In genomic region chr9:108463927-108464606, GRCh38 we compare ENCODE assay signal across 12 cellular contexts.
"Had no signal": no experiment of that assay in that cellular context is flagged by ENCODE, and none has a peak within 500 bp of the region (broad histone marks: within the 10 kb centered on the region; RNA-seq: fewer than 3 reads in every experiment).

No MANE protein-coding gene starts in this region.

- H3K4me3 ChIP-seq: gastrocnemius medialis, tibial nerve had no signal

- DNase-seq: activated CD4-positive, alpha-beta T cell treated with anti-CD3 and anti-CD28 coated beads, Interleukin-2, amount 10 ng/mL, durations not matched to agents 7 days and 5 days; activated CD4-positive, CD25-positive, alpha-beta regulatory T cell; activated CD8-positive, alpha-beta memory T cell treated with anti-CD3 and anti-CD28 coated beads for 24 hours; activated naive CD4-positive, alpha-beta T cell treated with anti-CD3 and anti-CD28 coated beads for 36 hours; effector memory CD8-positive, alpha-beta T cell; gastrocnemius medialis; naive B cell; T-helper 2 cell had no signal

- H3K4me3 Mint-ChIP-seq: activated CD4-positive, alpha-beta T cell treated with anti-CD3 and anti-CD28 coated beads, Interleukin-2, amount 10 ng/mL, durations not matched to agents 7 days and 5 days; activated naive CD4-positive, alpha-beta T cell treated with anti-CD3 and anti-CD28 coated beads for 36 hours; brain; effector memory CD8-positive, alpha-beta T cell; mesothelial cell of epicardium; naive B cell; stimulated activated effector memory CD8-positive, alpha-beta T cell treated with anti-CD3 and anti-CD28 coated beads, Interleukin-12 subunit alpha, Interleukin-12 subunit beta, amount 100 ng/mL, for 72 hours had no signal

- ATAC-seq: effector memory CD8-positive, alpha-beta T cell; gastrocnemius medialis; stimulated activated effector memory CD8-positive, alpha-beta T cell treated with anti-CD3 and anti-CD28 coated beads, Interleukin-12 subunit alpha, Interleukin-12 subunit beta, amount 100 ng/mL, for 72 hours had no signal

- H3K27me3 ChIP-seq: gastrocnemius medialis, tibial nerve had no signal

- H3K36me3 ChIP-seq: gastrocnemius medialis, tibial nerve had no signal

- H3K27ac Mint-ChIP-seq: activated CD4-positive, alpha-beta T cell treated with anti-CD3 and anti-CD28 coated beads, Interleukin-2, amount 10 ng/mL, durations not matched to agents 7 days and 5 days; activated naive CD4-positive, alpha-beta T cell treated with anti-CD3 and anti-CD28 coated beads for 36 hours; brain; effector memory CD8-positive, alpha-beta T cell; mesothelial cell of epicardium; naive B cell; stimulated activated effector memory CD8-positive, alpha-beta T cell treated with anti-CD3 and anti-CD28 coated beads, Interleukin-12 subunit alpha, Interleukin-12 subunit beta, amount 100 ng/mL, for 72 hours had no signal

- H3K27me3 Mint-ChIP-seq: activated CD4-positive, alpha-beta T cell treated with anti-CD3 and anti-CD28 coated beads, Interleukin-2, amount 10 ng/mL, durations not matched to agents 7 days and 5 days; effector memory CD8-positive, alpha-beta T cell had no signal

- H3K9me3 ChIP-seq: gastrocnemius medialis, tibial nerve had no signal

- H3K4me1 Mint-ChIP-seq: activated CD4-positive, alpha-beta T cell treated with anti-CD3 and anti-CD28 coated beads, Interleukin-2, amount 10 ng/mL, durations not matched to agents 7 days and 5 days; brain; mesothelial cell of epicardium; naive B cell; stimulated activated effector memory CD8-positive, alpha-beta T cell treated with anti-CD3 and anti-CD28 coated beads, Interleukin-12 subunit alpha, Interleukin-12 subunit beta, amount 100 ng/mL, for 72 hours had no signal

- H3K9me3 Mint-ChIP-seq: activated CD4-positive, alpha-beta T cell treated with anti-CD3 and anti-CD28 coated beads, Interleukin-2, amount 10 ng/mL, durations not matched to agents 7 days and 5 days; activated naive CD4-positive, alpha-beta T cell treated with anti-CD3 and anti-CD28 coated beads for 36 hours; naive B cell had no signal

- H3K36me3 Mint-ChIP-seq: brain; mesothelial cell of epicardium; naive B cell; stimulated activated effector memory CD8-positive, alpha-beta T cell treated with anti-CD3 and anti-CD28 coated beads, Interleukin-12 subunit alpha, Interleukin-12 subunit beta, amount 100 ng/mL, for 72 hours had no signal
